17 cellular contexts compared by ENCODE assay signal in the genomic region with DNA sequence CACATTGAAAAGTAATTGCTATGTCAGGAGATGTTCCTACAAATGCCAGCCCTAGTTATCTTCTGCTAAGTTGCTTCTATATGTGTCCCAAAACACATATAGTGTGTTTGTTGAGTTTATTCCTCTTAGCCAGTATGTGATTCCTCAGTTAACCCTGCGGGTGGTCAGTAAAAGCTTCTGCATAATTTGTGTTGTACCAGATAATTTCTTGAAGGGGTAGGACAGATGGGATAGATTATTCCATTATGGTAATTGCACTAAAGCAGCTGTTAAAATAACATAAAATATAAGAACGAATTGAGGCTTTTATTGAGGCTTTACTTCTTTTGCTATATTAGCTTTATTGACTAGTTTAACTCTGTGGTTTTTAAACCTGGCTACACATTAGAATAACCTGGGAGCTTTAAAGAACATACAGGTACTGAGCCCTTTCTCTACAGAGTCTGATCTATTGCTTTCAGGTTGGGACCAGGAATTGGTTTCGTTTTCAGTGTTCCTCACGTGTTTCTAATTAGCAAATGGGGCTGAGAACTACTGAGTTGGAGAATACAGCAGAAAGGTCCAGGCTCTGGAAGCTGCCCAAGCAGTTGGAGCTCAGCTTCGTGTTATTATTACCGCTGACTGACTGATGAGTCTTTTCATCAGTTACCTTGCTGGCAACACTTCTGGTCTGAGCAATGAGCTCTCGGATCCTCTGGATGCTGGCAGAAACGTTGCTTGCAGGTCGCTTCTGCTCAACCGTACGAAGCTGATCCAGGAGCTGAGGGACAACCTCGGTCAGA. TPM values are rescaled to one million over a fixed set of nuclear protein-coding genes. Genes with fewer than 3 reads are reported as not detected.
DNase-seq lines count a peak whose midpoint lies in the region; ATAC-seq, FAIRE-seq and TF ChIP-seq lines count a peak whose summit lies in the region.
"Had no signal": no experiment of that assay in that cellular context is flagged by ENCODE, and none has a peak within 500 bp of the region (broad histone marks: within the 10 kb centered on the region; RNA-seq: fewer than 3 reads in every experiment).

No MANE protein-coding gene starts in this region.

- no peak overlapping the region for H2AFZ ChIP-seq in trophoblast cell (ENCODE audit: insufficient read depth, low read length, poor library complexity)

- H3K27ac ChIP-seq in A549 (no peak overlapping the region), trophoblast cell (ENCODE audit: low read depth, low read length) (no peak overlapping the region)
- H3K27ac ChIP-seq: psoas muscle had no signal

- no peak for TF ChIP-seq EP300 in A549 (IDR thresholded peaks at IDR 0.05)

- H3K9me3 ChIP-seq in A549 = no peaks in the 10 kb centered on the region
- no peaks in the 10 kb centered on the region for H3K9me3 ChIP-seq in trophoblast cell (ENCODE audit: insufficient read depth, low read depth, low read length)
- H3K9me3 ChIP-seq: MG63, psoas muscle, stomach had no signal

- POLR2A ChIA-PET in A549 (lab: Yijun Ruan, JAX) = no interaction called here

- H3K4me1 Mint-ChIP-seq in effector memory CD8-positive, alpha-beta T cell (ENCODE audit: low read depth in 2 of 2) = peaks cover 2 to 4% of the 10 kb centered on the region in 2 donors
- no peaks in the 10 kb centered on the region for H3K4me1 Mint-ChIP-seq in progenitor cell of endocrine pancreas (ENCODE audit: low read depth)
- H3K4me1 Mint-ChIP-seq: B cell, WTC11 had no signal

- no peak for DNase-seq in A549 (ENCODE audit: low read depth in 1 of 2, low spot score in 1 of 2)
- DNase-seq in GM04503 (ENCODE audit: low read depth) = peak; percentile 10
- DNase-seq in NCI-H446 treated with DMSO at 0.1 percent for 48 hours (lab: John Stamatoyannopoulos, UW) = peak; percentile 54
- DNase-seq in effector memory CD8-positive, alpha-beta T cell = no peak
- no peak for DNase-seq in inferior parietal cortex (ENCODE audit: extremely low spot score)
- DNase-seq in progenitor cell of endocrine pancreas (ENCODE audit: low spot score, unreplicated experiment) = no peak
- DNase-seq in trophoblast cell = no peak
- DNase-seq in GM12892 (ENCODE audit: insufficient read length) = no peak
- DNase-seq: activated T-cell treated with anti-CD3 and anti-CD28 coated beads, Interleukin-2, amount 50 U/mL, for 24 hours; anterior cingulate cortex; MG63; psoas muscle; stimulated activated CD4-positive, alpha-beta T cell treated with anti-CD3 and anti-CD28 coated beads, Interleukin-4, amount 100 ng/mL, for 1 hour; stomach had no signal

- H3K9me3 Mint-ChIP-seq in effector memory CD8-positive, alpha-beta T cell = no peaks in the 10 kb centered on the region
- no peaks in the 10 kb centered on the region for H3K9me3 Mint-ChIP-seq in progenitor cell of endocrine pancreas (ENCODE audit: low read depth)
- H3K9me3 Mint-ChIP-seq: activated T-cell treated with anti-CD3 and anti-CD28 coated beads, Interleukin-2, amount 50 U/mL, for 24 hours; endodermal cell; WTC11 had no signal

- no peak overlapping the region for H4K8ac ChIP-seq in trophoblast cell (ENCODE audit: low read depth, low read length)

- no peak for TF ChIP-seq POLR2A in A549 (IDR thresholded peaks at IDR 0.05; ENCODE audit: low read length)
- TF ChIP-seq POLR2A in GM12892 (IDR thresholded peaks at IDR 0.05; ENCODE audit: low read depth, low read length) = no peak

- no peak for TF ChIP-seq RAD21 in A549 (conservative IDR thresholded peaks at IDR 0.05 in 1 of 2, IDR thresholded peaks at IDR 0.05 in 1 of 2)

- no peak overlapping the region for H2AK5ac ChIP-seq in trophoblast cell (ENCODE audit: low read length)

- 55% methylated on average over 12 of the region's 12 CpGs for WGBS in A549 (ENCODE audit: missing lambda C conversion rate)
- WGBS in trophoblast cell (ENCODE audit: extremely low coverage, insufficient coverage, insufficient read length) = no CpG with 5 or more reads among the region's 12 CpGs

- H3K27ac Mint-ChIP-seq in effector memory CD8-positive, alpha-beta T cell = no peak overlapping the region
- no peak overlapping the region for H3K27ac Mint-ChIP-seq in progenitor cell of endocrine pancreas
- H3K27ac Mint-ChIP-seq: activated T-cell treated with anti-CD3 and anti-CD28 coated beads, Interleukin-2, amount 50 U/mL, for 24 hours; B cell; endodermal cell; WTC11 had no signal

- FAIRE-seq in A549 (lab: Jason Lieb, UNC) = no peak
- FAIRE-seq in GM12892 (lab: Jason Lieb, UNC) = no peak

- H4K91ac ChIP-seq in trophoblast cell (ENCODE audit: low read depth, low read length) = no peak overlapping the region

- H3K36me3 ChIP-seq in trophoblast cell (ENCODE audit: control insufficient read depth in 1 of 2, insufficient read depth in 2 of 2, low read length in 2 of 2) = no peaks in the 10 kb centered on the region

- no peaks in the 10 kb centered on the region for H3K36me3 Mint-ChIP-seq in effector memory CD8-positive, alpha-beta T cell (ENCODE audit: insufficient read depth)
- H3K36me3 Mint-ChIP-seq in progenitor cell of endocrine pancreas (ENCODE audit: insufficient read depth) = no peaks in the 10 kb centered on the region
- H3K36me3 Mint-ChIP-seq: WTC11 had no signal

- H3K4ac ChIP-seq in trophoblast cell (ENCODE audit: low read depth, low read length) = no peak overlapping the region

- H3K4me2 ChIP-seq in A549 (peak overlapping the region; percentile 38; the same call in 1 of the 3 replicates), trophoblast cell (ENCODE audit: low read length) (no peak overlapping the region)

- H3K14ac ChIP-seq in trophoblast cell (ENCODE audit: low read length) = no peak overlapping the region

- no peaks in the 10 kb centered on the region for H3K79me1 ChIP-seq in trophoblast cell (ENCODE audit: low read length)

- H4K12ac ChIP-seq in trophoblast cell (ENCODE audit: low read depth, low read length) = no peak overlapping the region

- TF ChIP-seq CTCF in A549 (IDR thresholded peaks at IDR 0.05) = no peak
- TF ChIP-seq CTCF in progenitor cell of endocrine pancreas (IDR thresholded peaks at IDR 0.05; ENCODE audit: unreplicated experiment) = no peak

- no peaks in the 10 kb centered on the region for H3K79me2 ChIP-seq in trophoblast cell (ENCODE audit: control insufficient read depth, insufficient read depth, low read length, poor library complexity)

- no peaks in the 10 kb centered on the region for H3K4me1 ChIP-seq in A549
- H3K4me1 ChIP-seq in trophoblast cell (ENCODE audit: control insufficient read depth in 1 of 2, insufficient read depth in 2 of 2, low read length in 2 of 2) = no peaks in the 10 kb centered on the region
- H3K4me1 ChIP-seq: psoas muscle had no signal

- H2BK120ac ChIP-seq in trophoblast cell (ENCODE audit: insufficient read depth, low read length, poor library complexity) = no peak overlapping the region

- peak overlapping the region; percentile 3 to 37 for H3K4me3 Mint-ChIP-seq in effector memory CD8-positive, alpha-beta T cell
- H3K4me3 Mint-ChIP-seq in progenitor cell of endocrine pancreas (ENCODE audit: low read depth) = no peak overlapping the region
- H3K4me3 Mint-ChIP-seq: activated T-cell treated with anti-CD3 and anti-CD28 coated beads, Interleukin-2, amount 50 U/mL, for 24 hours; B cell; endodermal cell; WTC11 had no signal

- no peaks in the 10 kb centered on the region for H3K27me3 ChIP-seq in trophoblast cell (ENCODE audit: insufficient read depth, low read length)
- H3K27me3 ChIP-seq: MG63, stomach had no signal

- H3K9ac ChIP-seq in trophoblast cell (ENCODE audit: low read length) = no peak overlapping the region

- H3K18ac ChIP-seq in trophoblast cell (ENCODE audit: low read length) = no peak overlapping the region

- H2BK5ac ChIP-seq in trophoblast cell (ENCODE audit: low read depth, low read length, poor library complexity) = no peak overlapping the region

- no peak overlapping the region for H3K4me3 ChIP-seq in A549
- H3K4me3 ChIP-seq in trophoblast cell (ENCODE audit: low read depth, low read length) = no peak overlapping the region
- H3K4me3 ChIP-seq: MG63, psoas muscle, stomach had no signal

- H3K23ac ChIP-seq in trophoblast cell (ENCODE audit: low read length) = no peak overlapping the region

- CTCF ChIA-PET in A549 (lab: Yijun Ruan, JAX) = interaction anchor here (1.6 kb wide), 1 partner anchor 36 kb away, joined by 7 read pairs; no protein-coding TSS in a partner anchor

- ATAC-seq in A549 = no peak
- ATAC-seq in effector memory CD8-positive, alpha-beta T cell (replicated peaks) = peak; percentile 47
- ATAC-seq: psoas muscle had no signal

- peaks cover 19 to 27% of the 10 kb centered on the region in 2 donors for H3K27me3 Mint-ChIP-seq in effector memory CD8-positive, alpha-beta T cell
- H3K27me3 Mint-ChIP-seq in progenitor cell of endocrine pancreas = no peaks in the 10 kb centered on the region

- no peak overlapping the region for H2BK12ac ChIP-seq in trophoblast cell (ENCODE audit: low read length)

TF ChIP-seq in A549, 52 proteins besides CTCF, POLR2A, EP300 and RAD21 (continues in another document):
- TF ChIP-seq ZSCAN20 (CRISPR knock-in tag; IDR thresholded peaks at IDR 0.05) (no peak), HOXA7 (CRISPR knock-in tag; IDR thresholded peaks at IDR 0.05) (no peak), MYC (IDR thresholded peaks at IDR 0.05; ENCODE audit: borderline replicate concordance, low read length) (no peak)

RNA-seq across cellular contexts. Expression of a gene that starts 56.9 kb away (rescaled TPM):
- polyA plus RNA-seq in A549 (2011; rRNA removed) (17.3 and 20.2 TPM in 2 replicates), A549 (2017; fragmentation: RNase III; extraction: RNeasy Plus Mini Kit Qiagen cat#74134 plus additional on column Dnase treatment) (8.7 to 10.4 TPM (median 9.9 TPM) in 3 replicates)
- polyA plus RNA-seq in A549 (2012; cell fraction: cytosol; rRNA removed) = 5.5 and 5.8 TPM in 2 replicates
- 1.3 and 2.1 TPM in 2 replicates for polyA plus RNA-seq in A549 (2012; cell fraction: nucleus; rRNA removed)
- polyA minus RNA-seq in A549 (2011; rRNA and poly(A)+ RNA removed) = 1.2 and 2.2 TPM in 2 replicates
- total RNA-seq in progenitor cell of endocrine pancreas = 22.1 and 27.1 TPM in 2 replicates
- 4.5 and 5.7 TPM in 2 replicates for polyA plus RNA-seq in trophoblast cell (2013)
- polyA plus RNA-seq in GM12892 (2012; ENCODE audit: missing spikeins) = 1.3 TPM

RNA-seq across cellular contexts. Expression of a gene that starts 57.1 kb away (rescaled TPM):
- polyA plus RNA-seq in A549 (2011; rRNA removed) = 20.3 and 32.5 TPM in 2 replicates
- polyA plus RNA-seq in A549 (2012; cell fraction: cytosol; rRNA removed) = 4.3 and 5.7 TPM in 2 replicates
- polyA plus RNA-seq in A549 (2012; cell fraction: nucleus; rRNA removed) = 6.5 TPM in 2 replicates
- 6.8 to 9.7 TPM (median 7.2 TPM) in 3 replicates for polyA plus RNA-seq in A549 (2017; fragmentation: RNase III; extraction: RNeasy Plus Mini Kit Qiagen cat#74134 plus additional on column Dnase treatment)
- polyA minus RNA-seq in A549 (2011; rRNA and poly(A)+ RNA removed) = 9.1 and 9.5 TPM in 2 replicates
- 25.2 and 25.8 TPM in 2 replicates for total RNA-seq in progenitor cell of endocrine pancreas
- 8.0 and 8.4 TPM in 2 replicates for polyA plus RNA-seq in trophoblast cell (2013)
- 8.4 TPM for polyA plus RNA-seq in GM12892 (2012; ENCODE audit: missing spikeins)

Comparison
In these comparisons a context has a peak if more than half of its experiments do, and no peak if none do; other contexts are left out.
1. DNase-seq: peak in GM04503 (single experiment) and NCI-H446 treated with DMSO at 0.1 percent for 48 hours (single experiment); none in A549 (0 of 2), effector memory CD8-positive, alpha-beta T cell (0 of 3), inferior parietal cortex (single experiment), progenitor cell of endocrine pancreas (single experiment), trophoblast cell (0 of 2) and GM12892 (single experiment).